Comparison of ENCODE assay signal across 18 cellular contexts in the genomic region with DNA sequence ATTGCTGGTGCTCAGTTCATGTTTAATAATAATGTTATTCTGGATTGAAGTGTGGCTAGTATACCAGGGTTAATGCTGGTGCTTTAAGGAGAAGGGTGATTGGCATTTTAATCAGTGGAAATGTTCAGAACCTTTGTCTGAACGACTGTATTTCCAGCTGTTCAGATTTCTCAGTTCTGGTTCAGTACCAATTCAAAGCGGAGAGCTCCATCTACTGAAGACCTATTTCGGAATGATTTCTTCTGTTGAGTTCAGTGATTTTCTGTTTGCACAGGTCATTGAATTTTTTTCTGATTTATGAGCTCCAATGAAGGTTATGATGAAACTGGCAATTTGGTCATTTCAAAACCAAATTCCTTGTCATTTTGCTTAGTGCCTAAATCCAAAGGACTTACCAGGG.
"Had no signal": no experiment of that assay in that cellular context is flagged by ENCODE, and none has a peak within 500 bp of the region (broad histone marks: within the 10 kb centered on the region; RNA-seq: fewer than 3 reads in every experiment).

No MANE protein-coding gene starts in this region.

- DNase-seq: activated CD4-positive, alpha-beta T cell treated with anti-CD3 and anti-CD28 coated beads for 1 hour; activated CD4-positive, alpha-beta T cell treated with anti-CD3 and anti-CD28 coated beads, Interleukin-2, amount 50 U/mL, for 4 hours; activated naive CD4-positive, alpha-beta T cell; activated naive CD8-positive, alpha-beta T cell treated with anti-CD3 and anti-CD28 coated beads, Interleukin-2, amount 10 ng/mL, durations not matched to agents 7 days and 5 days; activated T-cell treated with anti-CD3 and anti-CD28 coated beads for 4 hours; aorta; endodermal cell; heart left ventricle; nucleus accumbens; spleen; stimulated activated naive CD8-positive, alpha-beta T cell treated with anti-CD3 and anti-CD28 coated beads, Interleukin-15, amount 100 ng/mL, for 72 hours; testis; upper lobe of left lung had no signal

- H3K4me1 ChIP-seq: breast epithelium, prostate gland had no signal

- H3K9me3 ChIP-seq: breast epithelium, heart left ventricle, prostate gland, spleen, testis, upper lobe of left lung had no signal

- H3K4me3 ChIP-seq: breast epithelium, heart left ventricle, prostate gland, spleen, testis, upper lobe of left lung had no signal

- ATAC-seq: heart left ventricle; natural killer cell treated with Interleukin-12 subunit alpha and Interleukin-12 subunit beta and Interleukin-15 and Interleukin-18, amount 100 ng/mL, for 72 hours; sciatic nerve; stimulated activated naive CD8-positive, alpha-beta T cell treated with anti-CD3 and anti-CD28 coated beads, Interleukin-15, amount 100 ng/mL, for 72 hours had no signal

- H3K27ac ChIP-seq: breast epithelium, heart left ventricle, prostate gland, spleen, testis, upper lobe of left lung, VCaP had no signal

- H3K36me3 ChIP-seq: breast epithelium, heart left ventricle, prostate gland, spleen, upper lobe of left lung had no signal
